21 cellular contexts compared by ENCODE assay signal in genomic region chr1:1236945-1237873, GRCh38. TPM values are rescaled to one million over a fixed set of nuclear protein-coding genes. Genes with fewer than 3 reads are reported as not detected.
DNase-seq lines count a peak whose midpoint lies in the region; ATAC-seq and TF ChIP-seq lines count a peak whose summit lies in the region.
"Had no signal": no experiment of that assay in that cellular context is flagged by ENCODE, and none has a peak within 500 bp of the region (broad histone marks: within the 10 kb centered on the region; RNA-seq: fewer than 3 reads in every experiment).

No MANE protein-coding gene starts in this region.

- peak overlapping the region; percentile 69 to 100 (median 100) for H3K4me2 ChIP-seq in BLaER1 treated with 17β-estradiol and CSF1 and Interleukin-3, amounts not matched to agents 10 nM and 100 nM
- no peak overlapping the region for H3K4me2 ChIP-seq in osteoblast (ENCODE audit: insufficient read depth, low read length)

- DNase-seq in HuH-7.5 (ENCODE audit: low spot score), result peak; percentile 59
- DNase-seq in epithelial cell of prostate (ENCODE audit: low read depth, low spot score), result no peak
- DNase-seq in osteoblast (ENCODE audit: insufficient read length, low spot score, missing footprints), result peak; percentile 88
- DNase-seq in transverse colon, result no peak
- no peak for DNase-seq in NCI-H345 treated with DMSO at 0.1 percent for 48 hours (lab: John Stamatoyannopoulos, UW; ENCODE audit: unreplicated experiment)
- no peak for DNase-seq in activated effector memory CD4-positive, alpha-beta T cell treated with anti-CD3 and anti-CD28 coated beads, Interleukin-2, amount 50 U/mL, for 16 hours
- DNase-seq: activated CD8-positive, alpha-beta T cell treated with anti-CD3 and anti-CD28 coated beads, Interleukin-2, amount 10 ng/mL, durations not matched to agents 7 days and 5 days; activated T-cell treated with anti-CD3 and anti-CD28 coated beads, Interleukin-2, amount 50 U/mL, for 4 hours; CD8-positive, alpha-beta memory T cell; endodermal cell; natural killer cell; NCI-H1105 treated with DMSO at 0.1 percent for 48 hours; NCI-H2107; stimulated activated CD4-positive, alpha-beta T cell treated with anti-CD3 and anti-CD28 coated beads, Interleukin-2, amount 100 ng/mL, for 48 hours; T-helper 2 cell had no signal

- H3K9ac ChIP-seq in BLaER1 treated with 17β-estradiol and CSF1 and Interleukin-3, amounts not matched to agents 10 nM and 100 nM, result peak overlapping the region; percentile 25 to 70 (median 51); a peak in 21 of 22 replicates

- peak overlapping the region in 2 of 10 experiments; percentile 26 to 42; a peak in 4 of 20 replicates for H3K4me3 ChIP-seq in BLaER1 treated with 17β-estradiol and CSF1 and Interleukin-3, amounts not matched to agents 10 nM and 100 nM
- H3K4me3 ChIP-seq in osteoblast (ENCODE audit: insufficient read depth, low read length) (no peak overlapping the region), transverse colon (no peak overlapping the region)
- H3K4me3 ChIP-seq: prostate gland, SJCRH30 had no signal

- no peak for TF ChIP-seq EP300 in transverse colon (IDR thresholded peaks at IDR 0.05; ENCODE audit: low read depth)

- peaks cover 0 to 31% (median 0%) of the 10 kb centered on the region in 11 experiments; a peak in 10 of 22 replicates for H3K27me3 ChIP-seq in BLaER1 treated with 17β-estradiol and CSF1 and Interleukin-3, amounts not matched to agents 10 nM and 100 nM
- peaks cover 25% of the 10 kb centered on the region for H3K27me3 ChIP-seq in osteoblast (ENCODE audit: insufficient read depth, low read length)
- H3K27me3 ChIP-seq in transverse colon, result peaks cover 52% of the 10 kb centered on the region

- H3K79me2 ChIP-seq in osteoblast (ENCODE audit: insufficient read depth, low read length), result peaks cover 18% of the 10 kb centered on the region

- ATAC-seq in HG02970 (IDR thresholded peaks at IDR 0.05; ENCODE audit: low FRiP score, unreplicated experiment), result no peak
- ATAC-seq: activated CD8-positive, alpha-beta T cell treated with anti-CD3 and anti-CD28 coated beads, Interleukin-2, amount 10 ng/mL, durations not matched to agents 7 days and 5 days; natural killer cell; WTC11 had no signal

- intact Hi-C loops in transverse colon (cut with DNase I; ENCODE audit: low total_unique reads), result no loop called here

- H2AFZ ChIP-seq in osteoblast (ENCODE audit: low read length), result no peak overlapping the region

- WGBS in transverse colon (ENCODE audit: low coverage in 1 of 2), 2 donors, result 31% methylated on average over 11 of the region's 34 CpGs; no CpG with 5 or more reads in 1 of the 2 donors

- peaks cover 11 to 90% (median 75%) of the 10 kb centered on the region in 11 experiments; a peak in 21 of 22 replicates for H4K20me1 ChIP-seq in BLaER1 treated with 17β-estradiol and CSF1 and Interleukin-3, amounts not matched to agents 10 nM and 100 nM
- peaks cover 4% of the 10 kb centered on the region for H4K20me1 ChIP-seq in osteoblast (ENCODE audit: insufficient read depth, low read length)

- TF ChIP-seq CTCF in osteoblast (IDR thresholded peaks at IDR 0.05; ENCODE audit: extremely low read depth, low read depth, low read length) (no peak), transverse colon (IDR thresholded peaks at IDR 0.05) (no peak)

- peaks cover 54 to 98% (median 95%) of the 10 kb centered on the region in 10 experiments for H3K4me1 ChIP-seq in BLaER1 treated with 17β-estradiol and CSF1 and Interleukin-3, amounts not matched to agents 10 nM and 100 nM
- H3K4me1 ChIP-seq in osteoblast (ENCODE audit: insufficient read depth, low read length) (no peaks in the 10 kb centered on the region), transverse colon (peaks cover 8 to 31% (median 28%) of the 10 kb centered on the region in 4 donors)
- H3K4me1 ChIP-seq: prostate gland had no signal

- in situ Hi-C loops in transverse colon (cut with MboI; ENCODE audit: low pct_ligation_motif_present in 1 of 4, low pct_unique_long_range_greater_than_20kb in 1 of 4, low sequenced_read_pairs in 3 of 4), result no loop called here

- H3K36me3 ChIP-seq in BLaER1 treated with 17β-estradiol and CSF1 and Interleukin-3, amounts not matched to agents 10 nM and 100 nM, result peaks cover 0 to 26% (median 18%) of the 10 kb centered on the region in 11 experiments; a peak in 18 of 22 replicates
- H3K36me3 ChIP-seq in osteoblast (ENCODE audit: insufficient read depth, low read length) (no peaks in the 10 kb centered on the region), transverse colon (no peaks in the 10 kb centered on the region)
- H3K36me3 ChIP-seq: prostate gland, SJCRH30 had no signal

- no peak for TF ChIP-seq POLR2A in transverse colon (IDR thresholded peaks at IDR 0.05)

- H3K27ac ChIP-seq in BLaER1 treated with 17β-estradiol and CSF1 and Interleukin-3, amounts not matched to agents 10 nM and 100 nM, result peak overlapping the region in 3 of 11 experiments; percentile 4 to 37 (median 34); a peak in 5 of 22 replicates
- H3K27ac ChIP-seq in epithelial cell of prostate, result peak overlapping the region; percentile 12
- no peak overlapping the region for H3K27ac ChIP-seq in osteoblast (ENCODE audit: low read depth, low read length)
- no peak overlapping the region for H3K27ac ChIP-seq in transverse colon
- H3K27ac ChIP-seq: prostate gland, SJCRH30 had no signal

- H3K9me3 ChIP-seq in BLaER1 treated with 17β-estradiol and CSF1 and Interleukin-3, amounts not matched to agents 10 nM and 100 nM (replicated peaks in 1 of 11), result no peaks in the 10 kb centered on the region
- H3K9me3 ChIP-seq in osteoblast (ENCODE audit: low read depth, low read length) (no peaks in the 10 kb centered on the region), transverse colon (no peaks in the 10 kb centered on the region)
- H3K9me3 ChIP-seq: prostate gland, SJCRH30 had no signal

RNA-seq across cellular contexts. Expression of gene B3GALT6, which starts 5.2 kb away (rescaled TPM):
- total RNA-seq in osteoblast, result 26.5 and 29.7 TPM in 2 replicates
- 10 to 100 TPM in 3 of 4 donors, 1 to 10 TPM in 1; 8.5 to 24.9 (median 12.2) TPM for total RNA-seq in transverse colon

RNA-seq across cellular contexts. Expression of gene SDF4, which starts 5.4 kb away (rescaled TPM):
- total RNA-seq in osteoblast (136 and 151 TPM in 2 replicates), transverse colon (100 to 1,000 TPM; 153 to 267 (median 226) TPM)

RNA-seq across cellular contexts. Expression of gene C1QTNF12, which starts 9.3 kb away (rescaled TPM):
- total RNA-seq in osteoblast (0.36 and 0.59 TPM in 2 replicates), transverse colon (10 to 100 TPM in 3 of 4 donors, not detected in 1; 11.9 to 52.8 (median 15.7) TPM)
- total RNA-seq: Daoy, SJCRH30 had no signal

RNA-seq across cellular contexts. Expression of gene TNFRSF4, which starts 23.3 kb away (rescaled TPM):
- total RNA-seq in osteoblast (under 0.01 TPM in 1 of 2 replicates, not detected in the other), transverse colon (1 to 10 TPM in 1 of 4 donors, under 1 TPM in 1, not detected in 2; 0.55 to 4.8 TPM)
- total RNA-seq: Daoy had no signal

RNA-seq across cellular contexts. Expression of gene TNFRSF18, which starts 30.8 kb away (rescaled TPM):
- 0.29 TPM in 1 of 2 replicates, not detected in the other for total RNA-seq in osteoblast
- total RNA-seq in transverse colon, result 1 to 10 TPM in 2 of 4 donors, not detected in 2; 3.3 to 7.9 TPM

Comparison
In these comparisons a context has a peak if more than half of its experiments do, and no peak if none do; other contexts are left out.
1. DNase-seq: peak in HuH-7.5 (single experiment) and osteoblast (single experiment); none in epithelial cell of prostate (single experiment), transverse colon (single experiment), NCI-H345 treated with DMSO at 0.1 percent for 48 hours (single experiment) and activated effector memory CD4-positive, alpha-beta T cell treated with anti-CD3 and anti-CD28 coated beads, Interleukin-2, amount 50 U/mL, for 16 hours (single experiment).